Comparison of ENCODE assay signal across 35 cellular contexts in the genomic region with DNA sequence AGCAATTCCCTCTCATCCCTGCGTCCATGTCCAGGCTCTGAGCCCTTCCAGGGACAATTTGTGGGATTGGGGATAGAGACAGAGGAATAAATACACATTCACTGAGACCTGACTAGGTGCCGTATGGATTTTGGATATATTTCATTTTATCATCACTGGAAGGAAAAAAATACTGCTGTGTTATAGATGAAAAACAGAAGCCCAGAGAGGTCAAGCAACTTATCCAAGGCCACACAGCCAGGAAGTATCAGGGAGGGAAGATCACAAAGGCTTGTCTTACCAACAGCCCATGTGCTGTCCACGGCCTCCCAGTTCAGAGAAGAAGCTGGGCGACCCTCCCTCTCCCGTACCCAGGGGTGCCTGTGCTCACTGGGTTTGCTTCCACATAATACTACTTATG. TPM values are rescaled to one million over a fixed set of nuclear protein-coding genes. Genes with fewer than 3 reads are reported as not detected.
"Had no signal": no experiment of that assay in that cellular context is flagged by ENCODE, and none has a peak within 500 bp of the region (broad histone marks: within the 10 kb centered on the region; RNA-seq: fewer than 3 reads in every experiment).

No MANE protein-coding gene starts in this region.

- H3K27ac ChIP-seq: cardiac muscle cell, colonic mucosa, gastroesophageal sphincter, prostate gland, suprapubic skin, tibial artery, upper lobe of right lung, VCaP had no signal

- H3K9me3 ChIP-seq: body of pancreas, colonic mucosa, gastroesophageal sphincter, pancreas, prostate gland, suprapubic skin, tibial artery, upper lobe of right lung had no signal

- ATAC-seq: activated T-cell treated with anti-CD3 and anti-CD28 coated beads, Interleukin-2, amount 50 U/mL, for 72 hours; gastroesophageal sphincter; naive thymus-derived CD4-positive, alpha-beta T cell; upper lobe of right lung had no signal

- DNase-seq: activated CD4-positive, alpha-beta T cell treated with anti-CD3 and anti-CD28 coated beads for 4 hours; activated CD4-positive, alpha-beta T cell treated with anti-CD3 and anti-CD28 coated beads, Interleukin-2, amount 50 U/mL, for 4 hours; activated naive CD4-positive, alpha-beta T cell treated with Interleukin-2 at 50 U/mL for 16 hours; activated T-cell treated with anti-CD3 and anti-CD28 coated beads for 4 hours; activated T-cell treated with anti-CD3 and anti-CD28 coated beads, Interleukin-2, amount 50 U/mL, for 72 hours; aorta; cerebellar nuclear complex; colonic mucosa; effector memory CD4-positive, alpha-beta T cell; erythroblast; head of caudate nucleus; hypothalamus; immature natural killer cell; midbrain; naive thymus-derived CD4-positive, alpha-beta T cell; nucleus accumbens; retina; stimulated activated CD4-positive, alpha-beta T cell treated with anti-CD3 and anti-CD28 coated beads, Interleukin-1b, Interleukin-23, amount 100 ng/mL, for 48 hours; stimulated activated CD4-positive, alpha-beta T cell treated with anti-CD3 and anti-CD28 coated beads, Interleukin-4, amount 100 ng/mL, for 4 hours; stimulated activated CD8-positive, alpha-beta memory T cell treated with anti-CD3 and anti-CD28 coated beads, Interleukin-4, amount 100 ng/mL, for 48 hours; stimulated activated naive CD4-positive, alpha-beta T cell; tibial artery; upper lobe of right lung had no signal

- H3K4me3 ChIP-seq: body of pancreas, cardiac muscle cell, colonic mucosa, gastroesophageal sphincter, pancreas, prostate gland, smooth muscle cell, suprapubic skin, tibial artery, upper lobe of right lung had no signal

- H3K4me1 ChIP-seq: colonic mucosa, prostate gland had no signal

- H3K4me2 ChIP-seq: smooth muscle cell had no signal

- H3K36me3 ChIP-seq: cardiac muscle cell, colonic mucosa, gastroesophageal sphincter, pancreas, prostate gland, suprapubic skin, tibial artery, upper lobe of right lung had no signal

RNA-seq across cellular contexts. Expression of a gene that starts 6.1 kb away (rescaled TPM):
- polyA plus RNA-seq: aorta; immature natural killer cell; naive thymus-derived CD4-positive, alpha-beta T cell had no signal

RNA-seq across cellular contexts. Expression of a gene that starts 28.4 kb away (rescaled TPM):
- total RNA-seq: activated T-cell treated with anti-CD3 and anti-CD28 coated beads, Interleukin-2, amount 50 U/mL, for 72 hours; aorta; body of pancreas; cardiac muscle cell; colonic mucosa; dermis microvascular lymphatic vessel endothelial cell; gastroesophageal sphincter; kidney epithelial cell; lower leg skin; naive thymus-derived CD4-positive, alpha-beta T cell; pancreas; prostate gland; smooth muscle cell; suprapubic skin; upper lobe of right lung had no signal
- polyA plus RNA-seq: aorta; cardiac muscle cell; immature natural killer cell; naive thymus-derived CD4-positive, alpha-beta T cell; neural cell; pancreas had no signal
